25 cellular contexts compared by ENCODE assay signal in genomic region chr4:39349326-39349725, GRCh38. TPM values are rescaled to one million over a fixed set of nuclear protein-coding genes. Genes with fewer than 3 reads are reported as not detected.
DNase-seq lines count a peak whose midpoint lies in the region; ATAC-seq and TF ChIP-seq lines count a peak whose summit lies in the region.
"Had no signal": no experiment of that assay in that cellular context is flagged by ENCODE, and none has a peak within 500 bp of the region (broad histone marks: within the 10 kb centered on the region; RNA-seq: fewer than 3 reads in every experiment).

No MANE protein-coding gene starts in this region.

- H3K9me3 Mint-ChIP-seq in activated naive CD4-positive, alpha-beta T cell treated with anti-CD3 and anti-CD28 coated beads, Interleukin-2, amount 50 U/mL, for 24 hours: no peaks in the 10 kb centered on the region
- peaks cover 5% of the 10 kb centered on the region for H3K9me3 Mint-ChIP-seq in central memory CD8-positive, alpha-beta T cell
- H3K9me3 Mint-ChIP-seq in type B pancreatic cell: peaks cover 5% of the 10 kb centered on the region

- no peaks in the 10 kb centered on the region for H3K9me3 ChIP-seq in WERI-Rb-1 (ENCODE audit: severe bottlenecking)
- no peaks in the 10 kb centered on the region for H3K9me3 ChIP-seq in vagina
- H3K9me3 ChIP-seq: gastroesophageal sphincter, ovary had no signal

- no peak for ATAC-seq in central memory CD8-positive, alpha-beta T cell (replicated peaks; ENCODE audit: extremely low read depth, poor library complexity, severe bottlenecking)
- no peak for ATAC-seq in HG03571 (IDR thresholded peaks at IDR 0.05; ENCODE audit: unreplicated experiment)
- ATAC-seq: gastroesophageal sphincter; HCT116; naive thymus-derived CD8-positive, alpha-beta T cell had no signal

- DNase-seq in activated naive CD4-positive, alpha-beta T cell treated with Interleukin-2 at 50 U/mL for 16 hours: no peak
- DNase-seq in WERI-Rb-1: peak; percentile 31
- DNase-seq in central memory CD8-positive, alpha-beta T cell (ENCODE audit: low spot score in 2 of 2): no peak
- DNase-seq in type B pancreatic cell (ENCODE audit: extremely low spot score, unreplicated experiment): no peak
- no peak for DNase-seq in vagina (ENCODE audit: extremely low spot score in 2 of 2)
- DNase-seq: C1 segment of cervical spinal cord; hippocampal formation; left ventricle myocardium inferior; naive thymus-derived CD8-positive, alpha-beta T cell; NCI-H1092 treated with DMSO at 0.1 percent for 48 hours; NCI-H1930; NCI-H2227 treated with DMSO at 0.1 percent for 48 hours; NCI-H69; ovary; retina; small intestine; stimulated activated CD4-positive, alpha-beta T cell treated with anti-CD3 and anti-CD28 coated beads, Interleukin-1b, Interleukin-23, amount 100 ng/mL, for 48 hours had no signal

- H3K27me3 ChIP-seq in WERI-Rb-1 (ENCODE audit: insufficient read depth, low read depth, severe bottlenecking) (no peaks in the 10 kb centered on the region), vagina (no peaks in the 10 kb centered on the region)
- H3K27me3 ChIP-seq: gastroesophageal sphincter, ovary had no signal

- peak overlapping the region; percentile 50 for H3K4me3 Mint-ChIP-seq in activated naive CD4-positive, alpha-beta T cell treated with anti-CD3 and anti-CD28 coated beads, Interleukin-2, amount 50 U/mL, for 24 hours
- no peak overlapping the region for H3K4me3 Mint-ChIP-seq in central memory CD8-positive, alpha-beta T cell
- H3K4me3 Mint-ChIP-seq in type B pancreatic cell: no peak overlapping the region

- peaks cover 30% of the 10 kb centered on the region for H3K36me3 Mint-ChIP-seq in activated naive CD4-positive, alpha-beta T cell treated with anti-CD3 and anti-CD28 coated beads, Interleukin-2, amount 50 U/mL, for 24 hours
- H3K36me3 Mint-ChIP-seq in central memory CD8-positive, alpha-beta T cell (ENCODE audit: insufficient read depth): peaks cover 51% of the 10 kb centered on the region
- H3K36me3 Mint-ChIP-seq in type B pancreatic cell: peaks cover 27% of the 10 kb centered on the region

- H3K36me3 ChIP-seq in WERI-Rb-1 (peaks cover 54% of the 10 kb centered on the region), vagina (peaks cover 0 to 29% of the 10 kb centered on the region in 2 donors)
- H3K36me3 ChIP-seq: ovary had no signal

- H3K4me1 ChIP-seq in vagina: peaks cover 20% of the 10 kb centered on the region

- TF ChIP-seq CTCF in WERI-Rb-1 (IDR thresholded peaks at IDR 0.05; ENCODE audit: low read depth, low read length): no peak
- no peak for TF ChIP-seq CTCF in type B pancreatic cell (conservative IDR thresholded peaks at IDR 0.05)
- no peak for TF ChIP-seq CTCF in vagina (IDR thresholded peaks at IDR 0.05)

- H3K4me1 Mint-ChIP-seq in activated naive CD4-positive, alpha-beta T cell treated with anti-CD3 and anti-CD28 coated beads, Interleukin-2, amount 50 U/mL, for 24 hours: peaks cover 66% of the 10 kb centered on the region
- peaks cover 53% of the 10 kb centered on the region for H3K4me1 Mint-ChIP-seq in central memory CD8-positive, alpha-beta T cell
- peaks cover 12% of the 10 kb centered on the region for H3K4me1 Mint-ChIP-seq in type B pancreatic cell (ENCODE audit: unreplicated experiment)

- intact Hi-C loops in vagina (cut with DNase I): no loop called here

- peak overlapping the region; percentile 30 for H3K27ac ChIP-seq in WERI-Rb-1
- no peak overlapping the region for H3K27ac ChIP-seq in vagina
- H3K27ac ChIP-seq: gastroesophageal sphincter, left ventricle myocardium inferior, ovary, RWPE1, SK-N-MC, VCaP had no signal

- H3K4me3 ChIP-seq in WERI-Rb-1 (ENCODE audit: low read depth, low read length) (no peak overlapping the region), vagina (no peak overlapping the region)
- H3K4me3 ChIP-seq: gastroesophageal sphincter, left ventricle myocardium inferior, ovary, SK-N-MC had no signal

- H3K27ac Mint-ChIP-seq in activated naive CD4-positive, alpha-beta T cell treated with anti-CD3 and anti-CD28 coated beads, Interleukin-2, amount 50 U/mL, for 24 hours: peak overlapping the region; percentile 81
- peak overlapping the region; percentile 89 for H3K27ac Mint-ChIP-seq in central memory CD8-positive, alpha-beta T cell (ENCODE audit: low read depth)
- peak overlapping the region; percentile 71 for H3K27ac Mint-ChIP-seq in type B pancreatic cell

- no peak for TF ChIP-seq POLR2A in vagina (IDR thresholded peaks at IDR 0.05)

- no peaks in the 10 kb centered on the region for H3K27me3 Mint-ChIP-seq in activated naive CD4-positive, alpha-beta T cell treated with anti-CD3 and anti-CD28 coated beads, Interleukin-2, amount 50 U/mL, for 24 hours
- H3K27me3 Mint-ChIP-seq in central memory CD8-positive, alpha-beta T cell: no peaks in the 10 kb centered on the region
- no peaks in the 10 kb centered on the region for H3K27me3 Mint-ChIP-seq in type B pancreatic cell
- H3K27me3 Mint-ChIP-seq: naive thymus-derived CD8-positive, alpha-beta T cell had no signal

RNA-seq across cellular contexts. Expression of gene RFC1, which starts 16.8 kb away (rescaled TPM):
- 42.8 and 53.0 TPM in 2 replicates for total RNA-seq in type B pancreatic cell (ENCODE audit: low replicate concordance)
- total RNA-seq in vagina: 33.9 TPM

RNA-seq across cellular contexts. Expression of gene KLB, which starts 57.4 kb away (rescaled TPM):
- 0.43 and 0.62 TPM in 2 replicates for total RNA-seq in type B pancreatic cell (ENCODE audit: low replicate concordance)
- total RNA-seq in vagina: 1.2 TPM
- total RNA-seq: left ventricle myocardium inferior; T-helper 2 cell treated with Interferon-gamma antibody and Interleukin-4, amounts not matched to agents 100 ng/mL and 5 ng/mL, for 36 hours had no signal
